ENCODE assay signal across 1 cellular context in the genomic region with DNA sequence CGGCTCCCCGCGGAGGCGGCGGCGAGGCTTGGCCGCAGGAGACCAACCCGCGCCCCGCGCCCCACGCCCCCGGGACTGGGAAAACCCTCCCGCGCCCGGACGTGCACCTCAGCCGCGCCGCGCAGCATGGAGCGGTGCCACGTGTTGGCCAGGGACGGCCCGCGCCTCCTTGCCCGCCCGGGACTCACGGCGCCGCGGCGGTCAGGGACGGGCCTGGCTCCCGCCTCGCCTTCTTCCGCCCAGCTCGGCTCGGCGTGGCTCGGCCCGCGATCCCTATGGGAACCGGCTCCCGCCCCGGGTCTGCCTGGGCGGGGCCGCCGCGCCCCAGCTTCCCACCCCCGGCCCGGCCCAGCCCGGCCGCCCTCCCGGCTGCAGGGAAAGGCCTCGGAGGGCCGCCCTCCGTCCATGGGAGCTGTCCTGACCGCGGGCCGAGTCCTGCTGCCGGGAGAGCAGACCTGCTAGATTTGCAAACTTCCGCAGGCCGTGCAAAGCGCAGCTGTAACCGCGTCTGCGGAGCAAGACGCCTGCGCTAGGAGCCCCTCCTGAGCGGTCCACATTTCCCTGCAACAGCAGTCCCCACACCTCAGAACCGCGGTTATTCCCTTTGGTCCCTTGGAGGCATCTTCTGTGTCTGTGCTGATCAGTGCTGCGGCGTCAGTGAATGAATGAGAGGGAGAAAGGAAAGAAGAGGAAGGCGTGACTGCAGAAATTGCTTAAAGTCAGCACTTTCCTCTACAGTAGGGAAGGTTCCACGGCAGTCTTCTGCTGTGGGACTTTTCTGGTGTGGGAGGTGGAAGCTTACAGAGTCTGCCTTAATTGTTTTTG.
TF ChIP-seq lines count a peak whose summit lies in the region.

TSS of gene CDKL1 (minus strand) at position 246 of the 825 bp plus-strand sequence. CDS start 1,013 bp downstream, outside the sequence.

TF ChIP-seq in HepG2, 621 proteins besides CTCF, POLR2A, EP300 and RAD21 (continued from another document and continues in another):
- TF ChIP-seq CBX2 (IDR thresholded peaks at IDR 0.05; ENCODE audit: low read depth, low read length) (no peak), CBX2 (CRISPR knock-in tag; IDR thresholded peaks at IDR 0.05; ENCODE audit: low read depth) (no peak), NFYC (CRISPR knock-in tag; IDR thresholded peaks at IDR 0.05) (no peak), NR0B2 (CRISPR knock-in tag; IDR thresholded peaks at IDR 0.05) (peak; percentile 76), ZNF776 (CRISPR knock-in tag; IDR thresholded peaks at IDR 0.05) (peak; percentile 68; the same call in 1 of the 2 replicates), GFI1 (CRISPR knock-in tag; IDR thresholded peaks at IDR 0.05; ENCODE audit: borderline replicate concordance) (no peak), KIAA2018 (CRISPR knock-in tag; IDR thresholded peaks at IDR 0.05; ENCODE audit: borderline replicate concordance) (no peak), GPN1 (CRISPR knock-in tag; IDR thresholded peaks at IDR 0.05; ENCODE audit: borderline replicate concordance) (peak; percentile 50; the same call in 1 of the 2 replicates), DMAP1 (CRISPR knock-in tag; IDR thresholded peaks at IDR 0.05) (peak; percentile 72; the same call in 1 of the 2 replicates), CENPT (CRISPR knock-in tag; IDR thresholded peaks at IDR 0.05; ENCODE audit: low read depth) (peak; percentile 83; the same call in 1 of the 2 replicates), ZEB1 (IDR thresholded peaks at IDR 0.05; ENCODE audit: insufficient replicate concordance, low read depth) (no peak), RBAK (CRISPR knock-in tag; IDR thresholded peaks at IDR 0.05) (no peak), PAF1 (CRISPR knock-in tag; IDR thresholded peaks at IDR 0.05) (no peak), ZNF333 (CRISPR knock-in tag; IDR thresholded peaks at IDR 0.05; ENCODE audit: borderline replicate concordance) (no peak), ZBTB43 (CRISPR knock-in tag; conservative IDR thresholded peaks at IDR 0.05) (peak; percentile 84; the same call in 1 of the 2 replicates), HNF1A (IDR thresholded peaks at IDR 0.05; ENCODE audit: low read depth) (no peak), HNF1A (CRISPR knock-in tag; IDR thresholded peaks at IDR 0.05; ENCODE audit: borderline replicate concordance) (peak; percentile 71), TMF1 (CRISPR knock-in tag; IDR thresholded peaks at IDR 0.05; ENCODE audit: low read depth) (0 out of 2 replicates have a peak, but pooled peaks have one; percentile 58), PTBP1 (IDR thresholded peaks at IDR 0.05; ENCODE audit: low read depth, low read length, poor library complexity, severe bottlenecking) (no peak)
- TF ChIP-seq, protein P1, sequence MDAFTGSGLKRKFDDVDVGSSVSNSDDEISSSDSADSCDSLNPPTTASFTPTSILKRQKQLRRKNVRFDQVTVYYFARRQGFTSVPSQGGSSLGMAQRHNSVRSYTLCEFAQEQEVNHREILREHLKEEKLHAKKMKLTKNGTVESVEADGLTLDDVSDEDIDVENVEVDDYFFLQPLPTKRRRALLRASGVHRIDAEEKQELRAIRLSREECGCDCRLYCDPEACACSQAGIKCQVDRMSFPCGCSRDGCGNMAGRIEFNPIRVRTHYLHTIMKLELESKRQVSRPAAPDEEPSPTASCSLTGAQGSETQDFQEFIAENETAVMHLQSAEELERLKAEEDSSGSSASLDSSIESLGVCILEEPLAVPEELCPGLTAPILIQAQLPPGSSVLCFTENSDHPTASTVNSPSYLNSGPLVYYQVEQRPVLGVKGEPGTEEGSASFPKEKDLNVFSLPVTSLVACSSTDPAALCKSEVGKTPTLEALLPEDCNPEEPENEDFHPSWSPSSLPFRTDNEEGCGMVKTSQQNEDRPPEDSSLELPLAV (CRISPR knock-in tag; conservative IDR thresholded peaks at IDR 0.05; ENCODE audit: low read depth) = no peak
- TF ChIP-seq, protein P2, sequence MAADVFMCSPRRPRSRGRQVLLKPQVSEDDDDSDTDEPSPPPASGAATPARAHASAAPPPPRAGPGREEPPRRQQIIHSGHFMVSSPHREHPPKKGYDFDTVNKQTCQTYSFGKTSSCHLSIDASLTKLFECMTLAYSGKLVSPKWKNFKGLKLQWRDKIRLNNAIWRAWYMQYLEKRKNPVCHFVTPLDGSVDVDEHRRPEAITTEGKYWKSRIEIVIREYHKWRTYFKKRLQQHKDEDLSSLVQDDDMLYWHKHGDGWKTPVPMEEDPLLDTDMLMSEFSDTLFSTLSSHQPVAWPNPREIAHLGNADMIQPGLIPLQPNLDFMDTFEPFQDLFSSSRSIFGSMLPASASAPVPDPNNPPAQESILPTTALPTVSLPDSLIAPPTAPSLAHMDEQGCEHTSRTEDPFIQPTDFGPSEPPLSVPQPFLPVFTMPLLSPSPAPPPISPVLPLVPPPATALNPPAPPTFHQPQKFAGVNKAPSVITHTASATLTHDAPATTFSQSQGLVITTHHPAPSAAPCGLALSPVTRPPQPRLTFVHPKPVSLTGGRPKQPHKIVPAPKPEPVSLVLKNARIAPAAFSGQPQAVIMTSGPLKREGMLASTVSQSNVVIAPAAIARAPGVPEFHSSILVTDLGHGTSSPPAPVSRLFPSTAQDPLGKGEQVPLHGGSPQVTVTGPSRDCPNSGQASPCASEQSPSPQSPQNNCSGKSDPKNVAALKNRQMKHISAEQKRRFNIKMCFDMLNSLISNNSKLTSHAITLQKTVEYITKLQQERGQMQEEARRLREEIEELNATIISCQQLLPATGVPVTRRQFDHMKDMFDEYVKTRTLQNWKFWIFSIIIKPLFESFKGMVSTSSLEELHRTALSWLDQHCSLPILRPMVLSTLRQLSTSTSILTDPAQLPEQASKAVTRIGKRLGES (CRISPR knock-in tag; IDR thresholded peaks at IDR 0.05; ENCODE audit: borderline replicate concordance) = 0 out of 2 replicates have a peak, but pooled peaks have one; percentile 38
- TF ChIP-seq, protein P3, sequence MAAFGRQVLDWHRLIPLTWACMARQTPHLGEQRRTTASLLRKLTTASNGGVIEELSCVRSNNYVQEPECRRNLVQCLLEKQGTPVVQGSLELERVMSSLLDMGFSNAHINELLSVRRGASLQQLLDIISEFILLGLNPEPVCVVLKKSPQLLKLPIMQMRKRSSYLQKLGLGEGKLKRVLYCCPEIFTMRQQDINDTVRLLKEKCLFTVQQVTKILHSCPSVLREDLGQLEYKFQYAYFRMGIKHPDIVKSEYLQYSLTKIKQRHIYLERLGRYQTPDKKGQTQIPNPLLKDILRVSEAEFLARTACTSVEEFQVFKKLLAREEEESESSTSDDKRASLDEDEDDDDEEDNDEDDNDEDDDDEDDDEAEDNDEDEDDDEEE (CRISPR knock-in tag; IDR thresholded peaks at IDR 0.05) = no peak
